Comparison of ENCODE assay signal across 30 cellular contexts in the genomic region with DNA sequence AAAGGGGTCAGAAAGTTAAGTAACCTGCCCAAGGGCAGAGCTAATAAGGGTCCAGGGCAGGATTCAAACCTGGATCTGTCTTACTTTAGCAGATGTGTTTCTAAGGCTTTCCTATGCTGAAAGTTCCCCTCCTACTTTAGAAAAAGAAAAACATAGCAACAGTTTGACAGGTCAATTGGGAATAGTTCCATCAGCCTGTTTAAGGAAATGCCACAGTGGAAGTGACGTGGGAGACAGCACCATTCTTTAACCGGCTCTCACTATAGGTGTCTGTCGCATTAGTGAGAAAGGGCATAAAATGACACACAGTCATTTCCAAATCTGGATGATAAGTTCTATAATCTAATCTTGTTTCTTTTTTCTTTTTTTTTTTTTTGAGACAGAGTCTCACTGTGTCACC.
"Had no signal": no experiment of that assay in that cellular context is flagged by ENCODE, and none has a peak within 500 bp of the region (broad histone marks: within the 10 kb centered on the region; RNA-seq: fewer than 3 reads in every experiment).

No MANE protein-coding gene starts in this region.

- H3K4me3 ChIP-seq: cardiac muscle cell, PC-9, SJCRH30, SK-N-MC had no signal

- H3K4me1 ChIP-seq: SJCRH30 had no signal

- H3K9me3 ChIP-seq: SJCRH30 had no signal

- H3K9ac ChIP-seq: KMS-11 had no signal

- H3K27ac ChIP-seq: cardiac muscle cell, KMS-11, PC-9, SJCRH30, SK-N-MC, WERI-Rb-1 had no signal

- DNase-seq: activated CD4-positive, alpha-beta memory T cell treated with anti-CD3 and anti-CD28 coated beads, Interleukin-2, amount 10 ng/mL, durations not matched to agents 7 days and 5 days; activated CD4-positive, alpha-beta T cell treated with anti-CD3 and anti-CD28 coated beads for 1 hour; activated CD4-positive, alpha-beta T cell treated with anti-CD3 and anti-CD28 coated beads for 48 hours; activated CD4-positive, CD25-positive, alpha-beta regulatory T cell; activated CD8-positive, alpha-beta memory T cell treated with anti-CD3 and anti-CD28 coated beads for 24 hours; activated CD8-positive, alpha-beta memory T cell treated with anti-CD3 and anti-CD28 coated beads, Interleukin-2, amount 10 ng/mL, durations not matched to agents 7 days and 5 days; activated CD8-positive, alpha-beta memory T cell treated with anti-CD3 and anti-CD28 coated beads, Interleukin-2, amount 50 U/mL, for 48 hours; activated effector memory CD4-positive, alpha-beta T cell treated with Interleukin-2 at 50 U/mL for 16 hours; activated naive CD4-positive, alpha-beta T cell treated with anti-CD3 and anti-CD28 coated beads, Interleukin-2, amount 10 ng/mL, durations not matched to agents 7 days and 5 days; activated naive CD8-positive, alpha-beta T cell treated with anti-CD3 and anti-CD28 coated beads, Interleukin-2, amount 50 U/mL, for 24 hours; activated T-cell treated with anti-CD3 and anti-CD28 coated beads, Interleukin-2, amount 50 U/mL, for 48 hours; amniotic stem cell; aorta; MM.1S; MV-4-11; NCI-H1092; NCI-H1436 treated with DMSO at 0.1 percent for 48 hours; NCI-H1694 treated with DMSO at 0.1 percent for 48 hours; NCI-H2029; NCI-H510A; NCI-H526; NCI-H748 treated with DMSO at 0.1 percent for 48 hours; PC-9; SHP77; SJCRH30; T1000; WERI-Rb-1 had no signal

- ATAC-seq: activated CD8-positive, alpha-beta memory T cell treated with anti-CD3 and anti-CD28 coated beads, Interleukin-2, amount 10 ng/mL, durations not matched to agents 7 days and 5 days; activated naive CD8-positive, alpha-beta T cell treated with anti-CD3 and anti-CD28 coated beads, Interleukin-2, amount 50 U/mL, for 24 hours had no signal

- H3K4me2 ChIP-seq: KMS-11, PC-9 had no signal

- H3K27me3 ChIP-seq: SJCRH30 had no signal

- H2AFZ ChIP-seq: PC-9 had no signal

- H3K36me3 ChIP-seq: cardiac muscle cell, SJCRH30, WERI-Rb-1 had no signal
